Comparison of ENCODE assay signal across 9 cellular contexts in the genomic region with DNA sequence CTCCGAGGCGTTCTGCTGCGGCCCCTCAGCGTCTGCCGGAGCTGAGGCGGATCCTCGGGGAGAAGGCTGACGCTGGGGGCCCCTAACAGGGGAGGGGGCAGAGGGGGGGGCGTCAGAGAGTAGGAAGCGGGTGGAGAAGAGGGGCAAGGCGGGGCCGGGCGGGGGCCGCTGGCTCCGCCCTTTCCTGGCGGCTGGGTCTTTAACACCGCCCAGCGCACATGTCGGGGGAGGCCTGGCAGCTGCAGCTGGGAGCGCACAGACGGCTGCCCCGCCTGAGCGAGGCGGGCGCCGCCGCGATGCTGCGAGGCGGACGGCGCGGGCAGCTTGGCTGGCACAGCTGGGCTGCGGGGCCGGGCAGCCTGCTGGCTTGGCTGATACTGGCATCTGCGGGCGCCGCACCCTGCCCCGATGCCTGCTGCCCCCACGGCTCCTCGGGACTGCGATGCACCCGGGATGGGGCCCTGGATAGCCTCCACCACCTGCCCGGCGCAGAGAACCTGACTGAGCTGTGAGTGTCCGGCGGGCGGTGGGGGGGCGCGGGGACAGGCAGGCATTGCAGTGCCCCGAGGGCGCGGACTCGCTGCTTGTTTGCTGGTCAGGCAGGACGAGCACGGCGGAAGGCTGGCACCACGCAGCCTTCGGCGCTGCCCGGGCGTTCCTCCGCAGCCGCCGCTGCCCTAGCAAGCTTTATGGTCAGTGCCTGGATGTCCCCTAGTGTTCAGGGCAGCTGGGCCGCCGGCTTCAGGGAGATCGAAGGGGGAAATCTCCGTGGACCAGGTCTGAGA. TPM values are rescaled to one million over a fixed set of nuclear protein-coding genes. Genes with fewer than 3 reads are reported as not detected.
A peak's percentile ranks its signal among the peaks of the same experiment; 100 is the strongest.
DNase-seq lines count a peak whose midpoint lies in the region; ATAC-seq and TF ChIP-seq lines count a peak whose summit lies in the region.
"Had no signal": no experiment of that assay in that cellular context is flagged by ENCODE, and none has a peak within 500 bp of the region (broad histone marks: within the 10 kb centered on the region; RNA-seq: fewer than 3 reads in every experiment).

A gene (plus strand): TSS at position 227 of the 785 bp plus-strand sequence. CDS start 70 bp downstream, at position 297.

- no peaks in the 10 kb centered on the region for H3K9me3 ChIP-seq in effector memory CD4-positive, alpha-beta T cell (ENCODE audit: control insufficient read depth, low read length)
- H3K9me3 ChIP-seq in muscle layer of duodenum (ENCODE audit: control insufficient read depth in 1 of 2, low read length in 2 of 2) (no peaks in the 10 kb centered on the region), thoracic aorta (no peaks in the 10 kb centered on the region)

- TF ChIP-seq CTCF in thoracic aorta (IDR thresholded peaks at IDR 0.05): no peak

- peaks cover 23% of the 10 kb centered on the region for H3K4me1 ChIP-seq in effector memory CD4-positive, alpha-beta T cell (ENCODE audit: control insufficient read depth, insufficient read depth, low read length, poor library complexity, severe bottlenecking)
- H3K4me1 ChIP-seq in muscle layer of duodenum (ENCODE audit: control insufficient read depth in 1 of 2, insufficient read depth in 2 of 2, low read length in 2 of 2) (peaks cover 4 to 29% of the 10 kb centered on the region in 2 donors), thoracic aorta (ENCODE audit: control insufficient read depth in 1 of 2, low read depth in 2 of 2) (peaks cover 16 to 27% of the 10 kb centered on the region in 2 donors)

- DNase-seq in DMS153 treated with DMSO at 0.1 percent for 48 hours (lab: John Stamatoyannopoulos, UW; ENCODE audit: unreplicated experiment): peak; percentile 28
- DNase-seq in DMS153 (lab: John Stamatoyannopoulos, UW): no peak
- peak; percentile 58 for DNase-seq in NCI-H345 (lab: John Stamatoyannopoulos, UW)
- DNase-seq in activated CD4-positive, alpha-beta T cell treated with anti-CD3 and anti-CD28 coated beads, Interleukin-2, amount 50 U/mL, for 1 hour: peak; percentile 45
- DNase-seq in effector memory CD4-positive, alpha-beta T cell: peak; percentile 38 to 46 (median 44)
- no peak for DNase-seq in thoracic aorta (ENCODE audit: low spot score)

- no peaks in the 10 kb centered on the region for H3K36me3 ChIP-seq in effector memory CD4-positive, alpha-beta T cell (ENCODE audit: control insufficient read depth, insufficient read depth, low read length)
- no peaks in the 10 kb centered on the region for H3K36me3 ChIP-seq in muscle layer of duodenum (ENCODE audit: control insufficient read depth in 1 of 2, insufficient read depth in 2 of 2, low read length in 2 of 2)
- no peaks in the 10 kb centered on the region for H3K36me3 ChIP-seq in thoracic aorta

- H3K4me3 ChIP-seq in effector memory CD4-positive, alpha-beta T cell (ENCODE audit: insufficient read depth, low read depth, low read length, poor library complexity, severe bottlenecking): peak within 1 kb of the TSS; percentile 60
- H3K4me3 ChIP-seq in muscle layer of duodenum (ENCODE audit: low read depth in 1 of 2, low read length in 2 of 2) (peak within 1 kb of the TSS; percentile 53 to 56), thoracic aorta (peak within 1 kb of the TSS; percentile 64)

- no peak within 1 kb of the TSS for H3K27ac ChIP-seq in effector memory CD4-positive, alpha-beta T cell (ENCODE audit: insufficient read depth, low read length, poor library complexity, severe bottlenecking)
- H3K27ac ChIP-seq in muscle layer of duodenum (ENCODE audit: low read length) (no peak within 1 kb of the TSS), thoracic aorta (no peak within 1 kb of the TSS)
- H3K27ac ChIP-seq: 22Rv1 had no signal

- H3K27me3 ChIP-seq in effector memory CD4-positive, alpha-beta T cell (replicated peaks; ENCODE audit: control insufficient read depth, insufficient read depth, low read length, poor library complexity, severe bottlenecking): peaks cover 29% of the 10 kb centered on the region
- H3K27me3 ChIP-seq in muscle layer of duodenum (ENCODE audit: low read depth, low read length) (peaks cover 70% of the 10 kb centered on the region), thoracic aorta (replicated peaks; ENCODE audit: insufficient read depth) (peaks cover 15% of the 10 kb centered on the region)

- no peak for ATAC-seq in thoracic aorta (ENCODE audit: insufficient number of reproducible peaks, low FRiP score, low read depth)
- ATAC-seq in GM19324 (IDR thresholded peaks at IDR 0.05; ENCODE audit: low FRiP score, unreplicated experiment): no peak

RNA-seq across cellular contexts. Expression of the gene that starts here (rescaled TPM):
- under 1 TPM; 0.42 to 0.81 TPM for total RNA-seq in thoracic aorta

Comparison
In these comparisons a context has a peak if more than half of its experiments do, and no peak if none do; other contexts are left out.
1. DNase-seq: peak in DMS153 treated with DMSO at 0.1 percent for 48 hours (single experiment), NCI-H345 (single experiment), activated CD4-positive, alpha-beta T cell treated with anti-CD3 and anti-CD28 coated beads, Interleukin-2, amount 50 U/mL, for 1 hour (single experiment) and effector memory CD4-positive, alpha-beta T cell (3 of 3); none in DMS153 (single experiment) and thoracic aorta (single experiment).
2. Peak in every context shown above with its lines, with median percentiles within 50 percentile points of each other: H3K4me3 ChIP-seq.